In genomic region chr1:233700338-233700737, GRCh38 we compare ENCODE assay signal across 31 cellular contexts.
DNase-seq lines count a peak whose midpoint lies in the region; ATAC-seq, FAIRE-seq and TF ChIP-seq lines count a peak whose summit lies in the region.
"Had no signal": no experiment of that assay in that cellular context is flagged by ENCODE, and none has a peak within 500 bp of the region (broad histone marks: within the 10 kb centered on the region; RNA-seq: fewer than 3 reads in every experiment).

No MANE protein-coding gene starts in this region.

- 90% methylated on average over 2 of the region's 2 CpGs for WGBS in right lobe of liver (ENCODE audit: insufficient coverage, low coverage, low lambda C conversion rate, missing lambda C conversion rate)
- WGBS in HepG2 (ENCODE audit: low lambda C conversion rate) = 1% methylated on average over 2 of the region's 2 CpGs

- DNase-seq in right lobe of liver (no peak), HepG2 (ENCODE audit: low spot score) (no peak), NCI-H2196 (lab: John Stamatoyannopoulos, UW; ENCODE audit: unreplicated experiment) (peak; percentile 8), cerebellum (ENCODE audit: low spot score) (peak; percentile 82), erythroblast (lab: John Stamatoyannopoulos, UW) (no peak), GM03348 (ENCODE audit: low spot score) (no peak)
- DNase-seq in activated T-cell treated with anti-CD3 and anti-CD28 coated beads, Interleukin-2, amount 50 U/mL, for 4 hours = no peak
- DNase-seq: activated CD4-positive, alpha-beta T cell treated with anti-CD3 and anti-CD28 coated beads for 1 hour; activated CD8-positive, alpha-beta memory T cell treated with anti-CD3 and anti-CD28 coated beads for 24 hours; activated naive CD4-positive, alpha-beta T cell treated with Interleukin-2 at 50 U/mL for 16 hours; activated T-cell treated with anti-CD3 and anti-CD28 coated beads, Interleukin-2, amount 50 U/mL, for 1 hour; adrenal gland; brain microvascular endothelial cell; effector memory CD8-positive, alpha-beta T cell; foreskin melanocyte; hypothalamus; midbrain; natural killer cell; NCI-H345; stimulated activated CD4-positive, alpha-beta T cell treated with anti-CD3 and anti-CD28 coated beads, Interleukin-2, amount 100 ng/mL, for 48 hours; stimulated activated naive CD4-positive, alpha-beta T cell; testis had no signal

- H3K9me3 Mint-ChIP-seq in activated T-cell treated with anti-CD3 and anti-CD28 coated beads, Interleukin-2, amount 50 U/mL, for 4 hours = peaks cover 5% of the 10 kb centered on the region
- H3K9me3 Mint-ChIP-seq: effector memory CD8-positive, alpha-beta T cell; T-helper 1 cell treated with Interleukin-12 subunit alpha and Interleukin-12 subunit beta and Interleukin-4 antibody, amounts not matched to agents 30 μg/mL and 1 μg/mL, for 36 hours had no signal

- H3K9me3 ChIP-seq in right lobe of liver (no peaks in the 10 kb centered on the region), HepG2 (ENCODE audit: low read length) (no peaks in the 10 kb centered on the region)
- H3K9me3 ChIP-seq: adrenal gland, BLaER1, testis had no signal

- CTCF ChIA-PET in HepG2 (lab: Yijun Ruan, JAX; ENCODE audit: low intra/inter-chr PET ratio, low total read pairs) = no interaction called here

- TF ChIP-seq POLR2A in right lobe of liver (IDR thresholded peaks at IDR 0.05) = no peak
- no peak for TF ChIP-seq POLR2A in HepG2 (IDR thresholded peaks at IDR 0.05; ENCODE audit: insufficient read depth in 1 of 2, low read depth in 2 of 2, low read length in 2 of 2)
- TF ChIP-seq POLR2A in erythroblast (IDR thresholded peaks at IDR 0.05; ENCODE audit: low read length) = no peak

- no peaks in the 10 kb centered on the region for H3K36me3 Mint-ChIP-seq in activated T-cell treated with anti-CD3 and anti-CD28 coated beads, Interleukin-2, amount 50 U/mL, for 4 hours (ENCODE audit: insufficient read depth)
- H3K36me3 Mint-ChIP-seq: natural killer cell had no signal

- TF ChIP-seq RAD21 in HepG2 (CRISPR knock-in tag; IDR thresholded peaks at IDR 0.05) = no peak

- intact Hi-C loops in right lobe of liver (cut with DNase I) = no loop called here
- intact Hi-C loops in HepG2 (cut with micrococcal nuclease; ENCODE audit: unreplicated experiment) = no loop called here

- H3K4me3 ChIP-seq in right lobe of liver (no peak overlapping the region), HepG2 (replicated peaks in 1 of 3; ENCODE audit: insufficient read depth in 1 of 3, low read depth in 2 of 3, low read length in 3 of 3) (no peak overlapping the region)
- H3K4me3 ChIP-seq: adrenal gland, BLaER1, coronary artery, SK-N-MC had no signal

- no peak overlapping the region for H2AFZ ChIP-seq in HepG2 (ENCODE audit: low read length)

- no peaks in the 10 kb centered on the region for H4K20me1 ChIP-seq in HepG2 (ENCODE audit: insufficient read depth, low read length)
- H4K20me1 ChIP-seq: BLaER1 had no signal

- H3K36me3 ChIP-seq in right lobe of liver (no peaks in the 10 kb centered on the region), HepG2 (replicated peaks in 1 of 2; ENCODE audit: control insufficient read depth in 1 of 2, insufficient read depth in 2 of 2, low read length in 2 of 2) (no peaks in the 10 kb centered on the region)
- H3K36me3 ChIP-seq: adrenal gland, BLaER1, brain microvascular endothelial cell had no signal

- H3K27me3 Mint-ChIP-seq in activated T-cell treated with anti-CD3 and anti-CD28 coated beads, Interleukin-2, amount 50 U/mL, for 4 hours (ENCODE audit: low read depth) = peaks cover 27% of the 10 kb centered on the region

- no peak overlapping the region for H3K4me3 Mint-ChIP-seq in activated T-cell treated with anti-CD3 and anti-CD28 coated beads, Interleukin-2, amount 50 U/mL, for 4 hours
- H3K4me3 Mint-ChIP-seq: effector memory CD8-positive, alpha-beta T cell; natural killer cell; T-helper 1 cell treated with Interleukin-12 subunit alpha and Interleukin-12 subunit beta and Interleukin-4 antibody, amounts not matched to agents 30 μg/mL and 1 μg/mL, for 36 hours had no signal

- TF ChIP-seq CTCF in right lobe of liver (IDR thresholded peaks at IDR 0.05) = no peak
- TF ChIP-seq CTCF in HepG2 (CRISPR knock-in tag; IDR thresholded peaks at IDR 0.05) = no peak

- H3K4me2 ChIP-seq in HepG2 (ENCODE audit: low read depth, low read length) = no peak overlapping the region
- H3K4me2 ChIP-seq: BLaER1 had no signal

- H3K9ac ChIP-seq in HepG2 (ENCODE audit: insufficient read depth, low read depth, low read length) = no peak overlapping the region
- H3K9ac ChIP-seq: BLaER1 had no signal

- H3K79me2 ChIP-seq in HepG2 (ENCODE audit: insufficient read depth, low read length) = no peaks in the 10 kb centered on the region

- ATAC-seq in right lobe of liver (peak; percentile 28 to 87 (median 62)), HepG2 (no peak), HG02970 (IDR thresholded peaks at IDR 0.05; ENCODE audit: low FRiP score, unreplicated experiment) (no peak)
- no peak for ATAC-seq in activated T-cell treated with anti-CD3 and anti-CD28 coated beads, Interleukin-2, amount 50 U/mL, for 4 hours
- ATAC-seq: effector memory CD8-positive, alpha-beta T cell; esophagus mucosa; natural killer cell had no signal

- H3K27me3 ChIP-seq in right lobe of liver (no peaks in the 10 kb centered on the region), HepG2 (ENCODE audit: control insufficient read depth in 1 of 2, insufficient read depth in 2 of 2, low read length in 2 of 2) (no peaks in the 10 kb centered on the region; a peak in 1 of 5 replicates)
- H3K27me3 ChIP-seq: adrenal gland, BLaER1, brain microvascular endothelial cell, testis had no signal

- H3K4me1 Mint-ChIP-seq in activated T-cell treated with anti-CD3 and anti-CD28 coated beads, Interleukin-2, amount 50 U/mL, for 4 hours (ENCODE audit: low read depth) = no peaks in the 10 kb centered on the region
- H3K4me1 Mint-ChIP-seq: natural killer cell had no signal

- TF ChIP-seq EP300 in HepG2 (IDR thresholded peaks at IDR 0.05; ENCODE audit: low read depth in 2 of 2, low read length in 2 of 2) (no peak), HepG2 (CRISPR knock-in tag; IDR thresholded peaks at IDR 0.05; ENCODE audit: borderline replicate concordance) (no peak)

- in situ Hi-C loops in HepG2 (cut with HindIII; ENCODE audit: extremely low pct_ligation_motif_present, low pct_unique_long_range_greater_than_20kb) = no loop called here

- peaks cover 0 to 6% (median 0%) of the 10 kb centered on the region in 4 donors for H3K4me1 ChIP-seq in right lobe of liver
- no peaks in the 10 kb centered on the region for H3K4me1 ChIP-seq in HepG2 (ENCODE audit: insufficient read depth, low read length)
- H3K4me1 ChIP-seq: adrenal gland, BLaER1, testis had no signal

- no TSS peak for BruUV-seq in HepG2 (replicated peaks; lab: Mats Ljungman, UMichigan)

- POLR2A ChIA-PET in HepG2 (lab: Yijun Ruan, JAX) = no interaction called here

- no peak for FAIRE-seq in HepG2 (lab: Jason Lieb, UNC)
- FAIRE-seq: H54, RCC 7860, urothelium cell line had no signal

- no peak overlapping the region for H3K27ac ChIP-seq in right lobe of liver
- H3K27ac ChIP-seq in HepG2 (ENCODE audit: extremely low read length, insufficient read depth, low read length) = no peak overlapping the region
- H3K27ac ChIP-seq: adrenal gland, BLaER1, brain microvascular endothelial cell, coronary artery, SK-N-MC, testis had no signal

TF ChIP-seq in HepG2, 621 proteins besides CTCF, POLR2A, EP300 and RAD21:
- no peak for TF ChIP-seq ATF4 (CRISPR knock-in tag; IDR thresholded peaks at IDR 0.05)
- no peak for TF ChIP-seq ZNF747 (CRISPR knock-in tag; IDR thresholded peaks at IDR 0.05; ENCODE audit: borderline replicate concordance)

Comparison
In these comparisons a context has a peak if more than half of its experiments do, and no peak if none do; other contexts are left out.
1. ATAC-seq: peak in right lobe of liver (4 of 4); none in HepG2 (single experiment), activated T-cell treated with anti-CD3 and anti-CD28 coated beads, Interleukin-2, amount 50 U/mL, for 4 hours (0 of 2) and HG02970 (single experiment).
2. DNase-seq: peak in NCI-H2196 (single experiment) and cerebellum (single experiment); none in right lobe of liver (0 of 3), HepG2 (single experiment), erythroblast (0 of 2), activated T-cell treated with anti-CD3 and anti-CD28 coated beads, Interleukin-2, amount 50 U/mL, for 4 hours (single experiment) and GM03348 (single experiment).